In the genomic region with DNA sequence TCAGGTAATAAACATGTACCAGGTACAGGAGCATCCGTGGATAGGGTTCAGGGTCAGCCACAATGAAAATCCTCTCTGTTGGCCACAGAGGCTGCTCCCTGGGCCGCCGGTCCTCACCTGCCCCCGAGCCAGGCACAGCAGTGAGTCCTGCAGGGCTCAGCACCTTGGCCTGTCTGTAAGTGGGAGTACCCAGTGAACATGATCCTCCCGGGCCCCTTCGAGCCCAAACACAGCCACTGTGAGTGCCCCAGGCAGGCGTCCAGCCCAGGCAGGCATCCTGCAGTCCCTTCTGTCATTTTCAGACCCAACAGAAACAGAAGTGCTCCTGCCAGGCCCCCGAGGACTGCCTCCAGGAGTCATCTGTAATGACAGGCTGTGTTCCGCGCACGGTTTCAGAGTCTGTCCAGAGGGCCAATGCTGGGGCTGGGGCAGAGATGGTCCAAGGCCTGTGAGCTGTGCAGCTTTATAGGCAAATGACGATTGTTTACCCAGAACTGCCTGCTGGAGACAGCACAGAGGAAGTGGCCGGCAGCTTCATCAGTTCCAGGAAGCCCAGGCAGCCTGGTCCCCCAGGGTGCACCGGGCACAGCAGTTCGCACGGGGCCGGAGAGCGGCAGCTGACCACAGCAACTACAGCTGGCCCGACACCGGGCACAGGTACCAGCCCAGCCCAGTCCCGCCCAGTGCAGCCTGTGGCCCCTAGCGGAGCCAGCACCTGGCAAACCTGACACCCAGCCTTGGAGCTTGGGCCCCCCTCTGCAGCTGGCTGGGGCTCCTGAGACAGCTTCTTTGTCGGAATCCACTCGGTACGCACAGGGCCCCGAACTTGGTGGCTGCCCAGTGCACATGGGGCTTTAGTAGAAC, we compare ENCODE assay signal across 8 cellular contexts. TPM values are rescaled to one million over a fixed set of nuclear protein-coding genes. Genes with fewer than 3 reads are reported as not detected.
A peak's percentile ranks its signal among the peaks of the same experiment; 100 is the strongest.
DNase-seq lines count a peak whose midpoint lies in the region; ATAC-seq and TF ChIP-seq lines count a peak whose summit lies in the region.

No MANE protein-coding gene starts in this region.

- no peak overlapping the region for H3K4me3 ChIP-seq in A673 (ENCODE audit: low read depth, low read length, poor library complexity, severe bottlenecking)
- H3K4me3 ChIP-seq in right cardiac atrium (ENCODE audit: low read length): no peak overlapping the region

- TF ChIP-seq CTCF in A673 (conservative IDR thresholded peaks at IDR 0.05; ENCODE audit: low read depth, low read length): no peak

- in situ Hi-C loops in ACHN (cut with HindIII; ENCODE audit: low pct_ligation_motif_present, low pct_unique_long_range_greater_than_20kb, low sequenced_read_pairs): no loop called here

- CTCF ChIA-PET in A673 (lab: Charles Lee): no interaction called here

- intact Hi-C loops in A673 (cut with micrococcal nuclease; ENCODE audit: unreplicated experiment) (no loop called here), right cardiac atrium (cut with DNase I) (no loop called here)

- no peaks in the 10 kb centered on the region for H3K27me3 Mint-ChIP-seq in activated naive CD8-positive, alpha-beta T cell
- no peaks in the 10 kb centered on the region for H3K27me3 Mint-ChIP-seq in stimulated activated naive B cell treated with anti-CD40 and anti-IgM and Interleukin-4, amounts not matched to agents 10 μg/mL and 1 μg/mL and 100 μg/mL, for 72 hours

- peaks cover 2% of the 10 kb centered on the region for H3K36me3 Mint-ChIP-seq in activated naive CD8-positive, alpha-beta T cell
- peaks cover 46 to 64% of the 10 kb centered on the region in 2 donors for H3K36me3 Mint-ChIP-seq in stimulated activated naive B cell treated with anti-CD40 and anti-IgM and Interleukin-4, amounts not matched to agents 10 μg/mL and 1 μg/mL and 100 μg/mL, for 72 hours

- H3K9me3 Mint-ChIP-seq in activated naive CD8-positive, alpha-beta T cell (ENCODE audit: low read depth): no peaks in the 10 kb centered on the region
- no peaks in the 10 kb centered on the region for H3K9me3 Mint-ChIP-seq in stimulated activated naive B cell treated with anti-CD40 and anti-IgM and Interleukin-4, amounts not matched to agents 10 μg/mL and 1 μg/mL and 100 μg/mL, for 72 hours

- H3K4me1 Mint-ChIP-seq in activated naive CD8-positive, alpha-beta T cell (ENCODE audit: low read depth): peaks cover 36% of the 10 kb centered on the region
- peaks cover 27 to 55% of the 10 kb centered on the region in 2 donors for H3K4me1 Mint-ChIP-seq in stimulated activated naive B cell treated with anti-CD40 and anti-IgM and Interleukin-4, amounts not matched to agents 10 μg/mL and 1 μg/mL and 100 μg/mL, for 72 hours

- peak overlapping the region; percentile 63 for H3K4me3 Mint-ChIP-seq in activated naive CD8-positive, alpha-beta T cell
- H3K4me3 Mint-ChIP-seq in stimulated activated naive B cell treated with anti-CD40 and anti-IgM and Interleukin-4, amounts not matched to agents 10 μg/mL and 1 μg/mL and 100 μg/mL, for 72 hours: peak overlapping the region; percentile 16 to 39

- POLR2A ChIA-PET in A673 (lab: Charles Lee; ENCODE audit: low non-redundant PET): interaction anchor here (0.6 to 0.7 kb wide), 2 partner anchors 77 to 1662 kb away, joined by 3 read pairs; no protein-coding TSS in a partner anchor

- peak overlapping the region; percentile 57 for H3K27ac ChIP-seq in A673 (ENCODE audit: low read depth, low read length, poor library complexity, severe bottlenecking)
- H3K27ac ChIP-seq in right cardiac atrium (ENCODE audit: low read length): peak overlapping the region; percentile 69

- WGBS in right cardiac atrium: 51% methylated on average over 26 of the region's 26 CpGs

- no peak for DNase-seq in A673 (ENCODE audit: low spot score)
- DNase-seq in HT-29 (ENCODE audit: low spot score): peak; percentile 72
- DNase-seq in right cardiac atrium: peak; percentile 67 to 85 (median 81)
- peak; percentile 21 for DNase-seq in stimulated activated naive B cell treated with anti-CD40 and anti-IgM and Interleukin-4, amounts not matched to agents 10 μg/mL and 1 μg/mL and 100 μg/mL, for 72 hours
- no peak for DNase-seq in middle frontal gyrus (ENCODE audit: extremely low spot score, low spot score)
- DNase-seq in NOMO-1 treated with dmso at 0.1 percent for 144 hours (lab: John Stamatoyannopoulos, UW; ENCODE audit: unreplicated experiment): no peak
- DNase-seq in ACHN: no peak

- no TSS peak for BruUV-seq in A673 (replicated peaks; lab: Mats Ljungman, UMichigan)

- peaks cover 42% of the 10 kb centered on the region for H3K36me3 ChIP-seq in A673 (ENCODE audit: insufficient read depth, low read length, poor library complexity, severe bottlenecking)

- peak in 1 of 2 donors; percentile 5 for ATAC-seq in right cardiac atrium
- peak; percentile 65 to 75 for ATAC-seq in stimulated activated naive B cell treated with anti-CD40 and anti-IgM and Interleukin-4, amounts not matched to agents 10 μg/mL and 1 μg/mL and 100 μg/mL, for 72 hours (replicated peaks)

- H3K27ac Mint-ChIP-seq in activated naive CD8-positive, alpha-beta T cell: peak overlapping the region; percentile 75
- H3K27ac Mint-ChIP-seq in stimulated activated naive B cell treated with anti-CD40 and anti-IgM and Interleukin-4, amounts not matched to agents 10 μg/mL and 1 μg/mL and 100 μg/mL, for 72 hours: peak overlapping the region; percentile 56

- peaks cover 63% of the 10 kb centered on the region for H3K4me1 ChIP-seq in A673 (ENCODE audit: insufficient read depth, low read length, poor library complexity, severe bottlenecking)
- peaks cover 2% of the 10 kb centered on the region for H3K4me1 ChIP-seq in right cardiac atrium (ENCODE audit: control insufficient read depth, insufficient read depth, low read length)

- H3K27me3 ChIP-seq in A673 (replicated peaks; ENCODE audit: insufficient read depth, low read depth, low read length, poor library complexity) (no peaks in the 10 kb centered on the region), right cardiac atrium (ENCODE audit: control insufficient read depth, insufficient read depth) (no peaks in the 10 kb centered on the region)

- H3K9me3 ChIP-seq in A673 (ENCODE audit: low read depth, low read length, poor library complexity, severe bottlenecking) (no peaks in the 10 kb centered on the region), right cardiac atrium (ENCODE audit: control insufficient read depth, low read length) (no peaks in the 10 kb centered on the region)

RNA-seq across cellular contexts. Expression of gene SLC7A5, which starts 13.2 kb away (rescaled TPM):
- total RNA-seq in A673 (2021) (324 and 371 TPM in 2 replicates), right cardiac atrium (10 to 100 TPM in 2 of 4 donors, 1 to 10 TPM in 2; 6.6 to 23.3 (median 10.3) TPM)
- 125 and 147 TPM in 2 replicates for total RNA-seq in HT-29 (2014; rRNA removed; shearing (Covaris generic))
- 11.6 TPM for polyA plus RNA-seq in right cardiac atrium

Comparison
In these comparisons a context has a peak if more than half of its experiments do, and no peak if none do; other contexts are left out.
1. DNase-seq: peak in HT-29 (single experiment), right cardiac atrium (3 of 3) and stimulated activated naive B cell treated with anti-CD40 and anti-IgM and Interleukin-4, amounts not matched to agents 10 μg/mL and 1 μg/mL and 100 μg/mL, for 72 hours (single experiment); none in A673 (single experiment), middle frontal gyrus (single experiment), NOMO-1 treated with dmso at 0.1 percent for 144 hours (single experiment) and ACHN (single experiment).